In the genomic region with DNA sequence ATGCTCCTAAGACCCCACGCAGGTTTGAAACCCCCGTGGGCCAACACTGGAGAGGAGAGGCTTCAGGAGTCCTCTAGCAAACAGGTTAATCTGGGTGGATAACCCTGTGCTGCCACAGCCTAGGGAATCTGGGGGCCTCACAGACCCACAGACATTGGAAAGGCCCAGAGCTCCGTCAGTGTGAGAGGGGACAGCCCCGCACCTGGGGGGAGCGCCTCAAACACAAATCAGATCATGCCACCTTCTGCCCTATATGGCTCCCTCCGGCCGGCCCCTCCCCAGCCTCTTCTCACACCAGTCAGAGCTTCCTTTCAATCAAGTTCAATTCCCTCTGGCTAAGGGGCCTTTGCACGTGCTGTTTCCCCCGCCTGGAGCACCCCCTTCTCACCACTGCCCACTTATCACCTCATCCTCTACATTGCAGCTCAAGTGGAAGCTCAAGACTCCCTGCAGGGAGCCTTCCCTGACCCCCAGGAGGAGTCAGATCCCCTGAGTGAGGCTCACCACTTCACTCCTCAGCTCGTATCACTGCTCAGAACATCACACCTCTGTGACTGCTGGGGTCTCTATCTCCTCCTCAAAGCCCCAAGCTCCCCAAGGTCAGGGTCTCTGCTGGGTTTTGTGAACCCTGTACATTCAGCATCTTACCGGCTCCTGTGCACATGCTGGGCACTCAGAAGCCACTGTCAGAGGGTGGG, we compare ENCODE assay signal across 25 cellular contexts. TPM values are rescaled to one million over a fixed set of nuclear protein-coding genes. Genes with fewer than 3 reads are reported as not detected.
A peak's percentile ranks its signal among the peaks of the same experiment; 100 is the strongest.
DNase-seq lines count a peak whose midpoint lies in the region; ATAC-seq and TF ChIP-seq lines count a peak whose summit lies in the region.
"Had no signal": no experiment of that assay in that cellular context is flagged by ENCODE, and none has a peak within 500 bp of the region (broad histone marks: within the 10 kb centered on the region; RNA-seq: fewer than 3 reads in every experiment).

No MANE protein-coding gene starts in this region.

- no peaks in the 10 kb centered on the region for H3K9me3 Mint-ChIP-seq in endodermal cell
- no peaks in the 10 kb centered on the region for H3K9me3 Mint-ChIP-seq in progenitor cell of endocrine pancreas (ENCODE audit: low read depth)
- H3K9me3 Mint-ChIP-seq: CD8-positive, alpha-beta T cell had no signal

- intact Hi-C loops in PC-3 (cut with micrococcal nuclease): no loop called here

- POLR2A ChIA-PET in PC-3 (lab: Charles Lee; ENCODE audit: unreplicated experiment): no interaction called here

- 88 to 92% methylated on average over 7 to 11 of the region's 11 CpGs for WGBS in endodermal cell (ENCODE audit: insufficient coverage in 1 of 2, insufficient read length in 1 of 2), 2 experiments

- H3K4me1 ChIP-seq in KMS-11 (ENCODE audit: low read depth, poor library complexity, severe bottlenecking) (peaks cover 48% of the 10 kb centered on the region), OCI-LY3 (ENCODE audit: low read length) (peaks cover 10% of the 10 kb centered on the region), endodermal cell (ENCODE audit: control insufficient read depth, insufficient read depth, low read length) (peaks cover 20% of the 10 kb centered on the region), PC-3 (ENCODE audit: insufficient read depth, low read length) (no peaks in the 10 kb centered on the region)
- H3K4me1 ChIP-seq: Caco-2, HAP-1, SJCRH30 had no signal

- H3K9me2 ChIP-seq in PC-3 (replicated peaks; ENCODE audit: low read length): no peaks in the 10 kb centered on the region

- H3K4me3 ChIP-seq in KMS-11 (IDR thresholded peaks at IDR 0.05; ENCODE audit: insufficient read depth, low read depth, low read length): no peak overlapping the region
- H3K4me3 ChIP-seq in OCI-LY3 (ENCODE audit: low read length): no peak overlapping the region
- H3K4me3 ChIP-seq in endodermal cell (ENCODE audit: low read length): no peak overlapping the region
- H3K4me3 ChIP-seq in PC-3 (ENCODE audit: low read length): no peak overlapping the region
- H3K4me3 ChIP-seq: HAP-1, PC-9, SJCRH30 had no signal

- no peaks in the 10 kb centered on the region for H3F3A ChIP-seq in PC-3 (ENCODE audit: low read length, unreplicated experiment)

- DNase-seq in endodermal cell (peak; percentile 65), progenitor cell of endocrine pancreas (ENCODE audit: low spot score, unreplicated experiment) (no peak), UCSD-AML1 (lab: John Stamatoyannopoulos, UW; ENCODE audit: unreplicated experiment) (no peak), PC-3 (no peak), hippocampal formation (lab: John Stamatoyannopoulos, UW) (no peak), ureter (ENCODE audit: low spot score) (no peak)
- DNase-seq: C1 segment of cervical spinal cord; Caco-2; CD8-positive, alpha-beta T cell; DMS79; GF-D8; GOT3; KBM-7; NCI-H1048; NCI-H1417; NCI-H1694; NCI-H2029 treated with DMSO at 0.1 percent for 48 hours; NCI-H524; NCI-H748 treated with DMSO at 0.1 percent for 48 hours; PC-9; SJCRH30 had no signal

- H3K27ac ChIP-seq in KMS-11 (peak overlapping the region; percentile 99), OCI-LY3 (ENCODE audit: low read length) (no peak overlapping the region), endodermal cell (ENCODE audit: low read depth, low read length) (no peak overlapping the region), PC-3 (ENCODE audit: low read length) (no peak overlapping the region)
- H3K27ac ChIP-seq: PC-9, SJCRH30 had no signal

- TF ChIP-seq CTCF in KMS-11 (conservative IDR thresholded peaks at IDR 0.05; ENCODE audit: low read depth, low read length) (no peak), OCI-LY3 (IDR thresholded peaks at IDR 0.05; ENCODE audit: low read depth, low read length) (no peak), endodermal cell (conservative IDR thresholded peaks at IDR 0.05) (no peak), progenitor cell of endocrine pancreas (IDR thresholded peaks at IDR 0.05; ENCODE audit: unreplicated experiment) (no peak), PC-3 (conservative IDR thresholded peaks at IDR 0.05; ENCODE audit: low read depth, low read length) (no peak)

- H2AFZ ChIP-seq in KMS-11 (ENCODE audit: low read depth): no peak overlapping the region
- H2AFZ ChIP-seq in OCI-LY3 (ENCODE audit: low read depth, low read length): no peak overlapping the region
- no peak overlapping the region for H2AFZ ChIP-seq in PC-3 (ENCODE audit: low read length)
- H2AFZ ChIP-seq: PC-9 had no signal

- BruUV-seq in PC-3 (replicated peaks; lab: Mats Ljungman, UMichigan): no TSS peak

- H3K36me3 ChIP-seq in KMS-11 (ENCODE audit: insufficient read depth) (no peaks in the 10 kb centered on the region), OCI-LY3 (replicated peaks; ENCODE audit: low read depth, low read length) (no peaks in the 10 kb centered on the region), endodermal cell (ENCODE audit: control insufficient read depth, insufficient read depth, low read length) (no peaks in the 10 kb centered on the region), PC-3 (ENCODE audit: low read depth, low read length) (no peaks in the 10 kb centered on the region)
- H3K36me3 ChIP-seq: HAP-1, SJCRH30 had no signal

- no peak for ATAC-seq in PC-3
- ATAC-seq: CD8-positive, alpha-beta T cell; Right ventricle myocardium inferior had no signal

- H3K79me2 ChIP-seq in KMS-11 (ENCODE audit: insufficient read depth, low read depth) (no peaks in the 10 kb centered on the region), OCI-LY3 (ENCODE audit: low read length) (no peaks in the 10 kb centered on the region), PC-3 (ENCODE audit: low read length) (no peaks in the 10 kb centered on the region)

- H3K9ac ChIP-seq in KMS-11 (no peak overlapping the region), OCI-LY3 (ENCODE audit: low read length) (no peak overlapping the region), endodermal cell (ENCODE audit: extremely low read depth, low read length, poor library complexity, severe bottlenecking) (no peak overlapping the region), PC-3 (ENCODE audit: low read length) (no peak overlapping the region)

- H3K27ac Mint-ChIP-seq in endodermal cell: no peak overlapping the region
- peak overlapping the region; percentile 51 for H3K27ac Mint-ChIP-seq in progenitor cell of endocrine pancreas
- H3K27ac Mint-ChIP-seq: CD8-positive, alpha-beta T cell had no signal

- H3K4me3 Mint-ChIP-seq in endodermal cell: no peak overlapping the region
- no peak overlapping the region for H3K4me3 Mint-ChIP-seq in progenitor cell of endocrine pancreas (ENCODE audit: low read depth)
- H3K4me3 Mint-ChIP-seq: CD8-positive, alpha-beta T cell had no signal

- H3K4me1 Mint-ChIP-seq in endodermal cell (peaks cover 27% of the 10 kb centered on the region), progenitor cell of endocrine pancreas (ENCODE audit: low read depth) (peaks cover 4% of the 10 kb centered on the region)

- no peaks in the 10 kb centered on the region for H3K9me3 ChIP-seq in OCI-LY3 (ENCODE audit: insufficient read depth, low read length)
- no peaks in the 10 kb centered on the region for H3K9me3 ChIP-seq in endodermal cell (ENCODE audit: control insufficient read depth, low read length)
- no peaks in the 10 kb centered on the region for H3K9me3 ChIP-seq in PC-3 (ENCODE audit: low read length)
- H3K9me3 ChIP-seq: Caco-2, HAP-1, SJCRH30 had no signal

- H3K27me3 ChIP-seq in KMS-11 (ENCODE audit: insufficient read depth, low read depth) (no peaks in the 10 kb centered on the region), OCI-LY3 (ENCODE audit: low read depth, low read length) (0 out of 2 replicates have a peak, but pooled peaks cover 6% of the 10 kb centered on the region), endodermal cell (ENCODE audit: control insufficient read depth, insufficient read depth, low read length, poor library complexity, severe bottlenecking) (no peaks in the 10 kb centered on the region), PC-3 (ENCODE audit: low read length) (no peaks in the 10 kb centered on the region)

- H4K20me1 ChIP-seq in KMS-11 (ENCODE audit: insufficient read depth): no peaks in the 10 kb centered on the region
- no peaks in the 10 kb centered on the region for H4K20me1 ChIP-seq in OCI-LY3 (ENCODE audit: insufficient read depth, low read length)
- no peaks in the 10 kb centered on the region for H4K20me1 ChIP-seq in PC-3 (ENCODE audit: low read length)

- CTCF ChIA-PET in PC-3 (lab: Charles Lee): no interaction called here

- H3K27me3 Mint-ChIP-seq in endodermal cell (ENCODE audit: insufficient read depth): peaks cover 5% of the 10 kb centered on the region
- H3K27me3 Mint-ChIP-seq in progenitor cell of endocrine pancreas: peaks cover 20% of the 10 kb centered on the region

- H3K36me3 Mint-ChIP-seq in endodermal cell (ENCODE audit: low read depth) (peaks cover 5% of the 10 kb centered on the region), progenitor cell of endocrine pancreas (ENCODE audit: insufficient read depth) (no peaks in the 10 kb centered on the region)

- H3K4me2 ChIP-seq in KMS-11: no peak overlapping the region
- peak overlapping the region; percentile 22; the same call in 1 of the 2 replicates for H3K4me2 ChIP-seq in OCI-LY3 (ENCODE audit: low read length)
- H3K4me2 ChIP-seq in PC-3 (ENCODE audit: low read length): no peak overlapping the region
- H3K4me2 ChIP-seq: PC-9 had no signal

RNA-seq across cellular contexts. Expression of a gene that starts 24.1 kb away (rescaled TPM):
- 100 to 1,000 TPM in 1 of 2 donors, 10 to 100 TPM in 1; 86.1 to 136 TPM for total RNA-seq in endodermal cell
- polyA plus RNA-seq in endodermal cell (2013, experiment 1 of 2): 68.2 TPM
- polyA plus RNA-seq in endodermal cell (2013, experiment 2 of 2): 78.4 TPM
- 5.8 and 14.1 TPM in 2 replicates for total RNA-seq in progenitor cell of endocrine pancreas
- 0.11 and 2.1 TPM in 2 replicates for total RNA-seq in PC-3 (2014; rRNA removed)
- total RNA-seq in ureter: 42.7 TPM
- total RNA-seq: SJCRH30 had no signal
